In the genomic region with DNA sequence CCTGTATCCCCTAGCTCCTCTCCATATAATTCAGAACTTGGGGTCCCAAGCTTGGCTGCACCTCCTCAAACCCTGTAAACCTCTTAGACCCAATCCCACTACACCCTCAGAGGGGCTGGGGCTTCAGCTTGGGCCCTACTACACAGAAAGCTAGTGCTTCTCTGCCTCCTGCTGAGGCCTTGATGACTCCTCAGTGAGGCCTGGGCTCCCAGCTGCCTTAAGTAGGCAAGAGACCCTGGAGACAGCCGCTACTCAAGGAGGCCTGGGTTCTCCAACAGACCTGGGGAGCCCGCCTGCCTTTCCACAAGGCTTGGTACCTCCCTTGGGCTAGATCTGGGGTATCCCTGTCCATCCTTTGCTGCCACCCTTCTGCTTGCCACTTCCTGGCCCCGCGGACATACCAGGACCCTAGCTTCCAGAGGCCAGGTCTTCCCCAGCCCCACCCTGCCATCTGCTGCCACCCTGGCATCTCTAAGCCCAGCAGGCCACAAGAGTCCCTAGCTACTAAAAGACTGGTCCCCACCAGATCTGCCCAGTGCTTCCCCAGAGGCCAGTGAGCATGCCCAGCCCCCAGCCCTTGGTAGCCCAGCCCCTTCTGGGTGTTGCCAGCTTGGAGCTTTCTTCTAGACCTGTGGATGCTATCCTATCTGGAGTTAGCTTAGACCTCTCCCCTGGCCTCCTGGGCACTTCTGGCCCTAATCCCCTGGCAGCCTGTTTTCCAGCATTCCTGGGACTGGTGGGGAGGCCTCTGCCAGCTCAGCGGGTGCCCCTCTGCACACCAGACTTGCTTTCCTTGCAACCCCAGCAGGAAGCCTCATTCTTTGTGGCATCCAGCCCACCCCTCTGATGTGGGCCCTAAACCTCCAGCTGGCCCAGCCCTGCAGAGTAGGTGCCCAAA, we compare ENCODE assay signal across 1 cellular context.
TF ChIP-seq lines count a peak whose summit lies in the region.

No MANE protein-coding gene starts in this region.

TF ChIP-seq in WTC11, 78 proteins besides CTCF, POLR2A, EP300 and RAD21 (continued from another document):
- TF ChIP-seq FOXP4 (CRISPR knock-in tag; IDR thresholded peaks at IDR 0.05) (no peak), TEAD1 (CRISPR knock-in tag; IDR thresholded peaks at IDR 0.05) (no peak), GABPB1 (CRISPR knock-in tag; IDR thresholded peaks at IDR 0.05) (no peak), RELA (CRISPR knock-in tag; IDR thresholded peaks at IDR 0.05; ENCODE audit: borderline replicate concordance) (no peak; the same call in 1 of the 2 replicates)
TF ChIP-seq in WTC11: peak in this region for 2.
